Comparison of ENCODE assay signal across 19 cellular contexts in genomic region chr9:25917593-25918426, GRCh38.
A peak's percentile ranks its signal among the peaks of the same experiment; 100 is the strongest.
DNase-seq lines count a peak whose midpoint lies in the region; ATAC-seq and TF ChIP-seq lines count a peak whose summit lies in the region.
"Had no signal": no experiment of that assay in that cellular context is flagged by ENCODE, and none has a peak within 500 bp of the region (broad histone marks: within the 10 kb centered on the region; RNA-seq: fewer than 3 reads in every experiment).

No MANE protein-coding gene starts in this region.

- H3K9me2 ChIP-seq in SK-N-SH (no peaks in the 10 kb centered on the region), OCI-LY7 (ENCODE audit: insufficient read depth, low read length) (no peaks in the 10 kb centered on the region)

- ATAC-seq in stimulated activated naive CD8-positive, alpha-beta T cell treated with anti-CD3 and anti-CD28 coated beads, Interleukin-15, Interleukin-2, amounts not matched to agents 100 U/mL and 50 U/mL, for 24 hours = no peak

- H3K4me1 ChIP-seq in breast epithelium (no peaks in the 10 kb centered on the region), SK-N-SH (ENCODE audit: control insufficient read depth in 1 of 2, insufficient read depth in 2 of 2, low read depth in 1 of 2, low read length in 1 of 2) (peaks cover 0 to 12% of the 10 kb centered on the region in 2 experiments; a peak in 3 of 4 replicates), OCI-LY7 (ENCODE audit: insufficient read depth, low read length, poor library complexity, severe bottlenecking) (no peaks in the 10 kb centered on the region), colonic mucosa (no peaks in the 10 kb centered on the region)
- H3K4me1 ChIP-seq: Peyer's patch had no signal

- no peak for TF ChIP-seq RAD21 in SK-N-SH (IDR thresholded peaks at IDR 0.05; ENCODE audit: low read length)

- no peaks in the 10 kb centered on the region for H3K36me3 ChIP-seq in breast epithelium
- no peaks in the 10 kb centered on the region for H3K36me3 ChIP-seq in SK-N-SH (replicated peaks in 1 of 2; ENCODE audit: control insufficient read depth in 1 of 2, insufficient read depth in 2 of 2, low read length in 1 of 2)
- H3K36me3 ChIP-seq in OCI-LY7 (ENCODE audit: insufficient read depth, low read length) = no peaks in the 10 kb centered on the region
- H3K36me3 ChIP-seq in colonic mucosa = no peaks in the 10 kb centered on the region
- H3K36me3 ChIP-seq: Peyer's patch had no signal

- no peaks in the 10 kb centered on the region for H3K4me1 Mint-ChIP-seq in MCF 10A (ENCODE audit: insufficient read depth, unreplicated experiment)

- no peaks in the 10 kb centered on the region for H3K36me3 Mint-ChIP-seq in MCF 10A (ENCODE audit: insufficient read depth, unreplicated experiment)

- H3K9me3 Mint-ChIP-seq in MCF 10A (ENCODE audit: unreplicated experiment) = peaks cover 8% of the 10 kb centered on the region

- no peak overlapping the region for H2AFZ ChIP-seq in SK-N-SH (ENCODE audit: low read depth)
- H2AFZ ChIP-seq in OCI-LY7 (ENCODE audit: low read length) = no peak overlapping the region

- H3K27me3 ChIP-seq in breast epithelium (no peaks in the 10 kb centered on the region), SK-N-SH (ENCODE audit: insufficient read depth) (no peaks in the 10 kb centered on the region), colonic mucosa (no peaks in the 10 kb centered on the region)
- H3K27me3 ChIP-seq: Peyer's patch had no signal

- TF ChIP-seq EP300 in SK-N-SH (IDR thresholded peaks at IDR 0.05; ENCODE audit: borderline replicate concordance in 1 of 2, low read depth in 1 of 2, low read length in 1 of 2) = peak in 1 of 2 experiments; percentile 78; a peak in 2 of 4 replicates

- no peaks in the 10 kb centered on the region for H3K9me3 ChIP-seq in breast epithelium
- H3K9me3 ChIP-seq in SK-N-SH = no peaks in the 10 kb centered on the region
- H3K9me3 ChIP-seq in OCI-LY7 (ENCODE audit: low read length) = no peaks in the 10 kb centered on the region
- no peaks in the 10 kb centered on the region for H3K9me3 ChIP-seq in colonic mucosa
- H3K9me3 ChIP-seq: Peyer's patch had no signal

- CTCF ChIA-PET in MCF 10A (lab: Yijun Ruan, JAX) (interaction anchor here (0.7 kb wide), 1 partner anchor 26 kb away, joined by 3 read pairs; no protein-coding TSS in a partner anchor), SK-N-SH (lab: Yijun Ruan, JAX) (no interaction called here), OCI-LY7 (lab: Charles Lee; ENCODE audit: unreplicated experiment) (no interaction called here)

- H3K27ac ChIP-seq in breast epithelium = no peak overlapping the region
- H3K27ac ChIP-seq in SK-N-SH (ENCODE audit: low read depth in 2 of 2, low read length in 1 of 2) = peak overlapping the region in 1 of 2 experiments; percentile 70; a peak in 2 of 4 replicates
- no peak overlapping the region for H3K27ac ChIP-seq in OCI-LY7 (ENCODE audit: low read depth, low read length, poor library complexity, severe bottlenecking)
- no peak overlapping the region for H3K27ac ChIP-seq in colonic mucosa
- H3K27ac ChIP-seq: 22Rv1, HL-60, KMS-11, Peyer's patch had no signal

- WGBS in SK-N-SH (ENCODE audit: low lambda C conversion rate) = 55% methylated on average over 2 of the region's 2 CpGs

- BruUV-seq in MCF 10A (replicated peaks; lab: Mats Ljungman, UMichigan) (no TSS peak), OCI-LY7 (replicated peaks; lab: Mats Ljungman, UMichigan) (no TSS peak)

- no peak overlapping the region for H3K4me3 Mint-ChIP-seq in MCF 10A (ENCODE audit: unreplicated experiment)

- H4K20me1 ChIP-seq in SK-N-SH (ENCODE audit: insufficient read depth) (no peaks in the 10 kb centered on the region), OCI-LY7 (ENCODE audit: insufficient read depth, low read length) (no peaks in the 10 kb centered on the region)

- H3K27me3 Mint-ChIP-seq in MCF 10A (ENCODE audit: insufficient read depth, unreplicated experiment) = no peaks in the 10 kb centered on the region

- no peak overlapping the region for H3K27ac Mint-ChIP-seq in MCF 10A (ENCODE audit: low read depth, unreplicated experiment)

- no peaks in the 10 kb centered on the region for H3K79me2 ChIP-seq in SK-N-SH (ENCODE audit: insufficient read depth)
- H3K79me2 ChIP-seq in OCI-LY7 (ENCODE audit: insufficient read depth, low read depth, low read length) = no peaks in the 10 kb centered on the region

- TF ChIP-seq POLR2A in breast epithelium (IDR thresholded peaks at IDR 0.05) = no peak

- TF ChIP-seq CTCF in MCF 10A (IDR thresholded peaks at IDR 0.05; ENCODE audit: unreplicated experiment) (no peak), breast epithelium (IDR thresholded peaks at IDR 0.05) (no peak), SK-N-SH (IDR thresholded peaks at IDR 0.05) (no peak), fibroblast of the aortic adventitia (IDR thresholded peaks at IDR 0.05; ENCODE audit: insufficient read depth, low read length) (no peak), OCI-LY7 (conservative IDR thresholded peaks at IDR 0.05; ENCODE audit: low read length) (no peak), colonic mucosa (IDR thresholded peaks at IDR 0.05) (no peak)

- POLR2A ChIA-PET in MCF 10A (lab: Yijun Ruan, JAX) (interaction anchor here (1.5 kb wide), 1 partner anchor 14 kb away, joined by 4 read pairs; no protein-coding TSS in a partner anchor), SK-N-SH (lab: Yijun Ruan, JAX) (no interaction called here), OCI-LY7 (lab: Charles Lee) (interaction anchor here (0.5 kb wide), 2 partner anchors 122 to 228 kb away, joined by 3 read pairs; no protein-coding TSS in a partner anchor)

- DNase-seq in MCF 10A (ENCODE audit: unreplicated experiment) (peak; percentile 17), breast epithelium (ENCODE audit: low spot score in 2 of 2) (no peak), SK-N-SH (no peak), fibroblast of the aortic adventitia (ENCODE audit: low read depth) (peak; percentile 2), iPS-NIHi11 (ENCODE audit: low spot score) (no peak), OCI-LY7 (ENCODE audit: low spot score) (no peak), colonic mucosa (no peak)
- DNase-seq in stimulated activated naive CD8-positive, alpha-beta T cell treated with anti-CD3 and anti-CD28 coated beads, Interleukin-15, Interleukin-2, amounts not matched to agents 100 U/mL and 50 U/mL, for 24 hours = no peak
- DNase-seq: C1 segment of cervical spinal cord, NCI-H1417, NCI-H1930, NCI-H2171, NCI-H446 treated with DMSO at 0.1 percent for 48 hours, NCI-H82, Peyer's patch, SHP77 treated with DMSO at 0.1 percent for 48 hours had no signal

- H3F3A ChIP-seq in SK-N-SH (replicated peaks; ENCODE audit: insufficient read depth) = peaks cover 16% of the 10 kb centered on the region

- H3K4me2 ChIP-seq in SK-N-SH (no peak overlapping the region), OCI-LY7 (ENCODE audit: low read length) (no peak overlapping the region)
- H3K4me2 ChIP-seq: KMS-11 had no signal

- H3K9ac ChIP-seq in SK-N-SH (no peak overlapping the region), colonic mucosa (ENCODE audit: low read depth in 2 of 2, low read length in 2 of 2) (no peak overlapping the region)
- H3K9ac ChIP-seq: KMS-11 had no signal

- intact Hi-C loops in MCF 10A (cut with micrococcal nuclease) = no loop called here
- intact Hi-C loops in breast epithelium (cut with DNase I; ENCODE audit: low total_unique reads) = no loop called here
- intact Hi-C loops in OCI-LY7 (cut with micrococcal nuclease; ENCODE audit: unreplicated experiment) = no loop called here
- intact Hi-C loops in colonic mucosa (cut with DNase I) = no loop called here

- H3K4me3 ChIP-seq in breast epithelium (no peak overlapping the region), SK-N-SH (ENCODE audit: low read depth in 2 of 2, low read length in 1 of 2) (no peak overlapping the region), fibroblast of the aortic adventitia (ENCODE audit: low read depth, low read length) (no peak overlapping the region), OCI-LY7 (ENCODE audit: low read depth, low read length, poor library complexity, severe bottlenecking) (no peak overlapping the region), colonic mucosa (no peak overlapping the region)
- H3K4me3 ChIP-seq: Peyer's patch had no signal

TF ChIP-seq in SK-N-SH, 30 proteins besides CTCF, POLR2A, EP300 and RAD21 (continues in another document):
- TF ChIP-seq SIN3A (IDR thresholded peaks at IDR 0.05; ENCODE audit: borderline replicate concordance, low read depth, low read length) (no peak), FOSL2 (IDR thresholded peaks at IDR 0.05; ENCODE audit: borderline replicate concordance, low read depth) (peak; percentile 52; the same call in 1 of the 2 replicates), FOXJ3 (CRISPR knock-in tag; IDR thresholded peaks at IDR 0.05) (no peak), MAX (IDR thresholded peaks at IDR 0.05; ENCODE audit: low read depth) (no peak), SMC3 (IDR thresholded peaks at IDR 0.05; ENCODE audit: low read depth, low read length) (no peak), USF1 (IDR thresholded peaks at IDR 0.05; ENCODE audit: borderline replicate concordance, low read depth) (no peak), RFX5 (IDR thresholded peaks at IDR 0.05; ENCODE audit: low read length) (no peak), GABPA (IDR thresholded peaks at IDR 0.05; ENCODE audit: low read depth) (no peak), GATA2 (CRISPR knock-in tag; IDR thresholded peaks at IDR 0.05) (no peak), TEAD4 (IDR thresholded peaks at IDR 0.05; ENCODE audit: borderline replicate concordance, insufficient read depth) (peak; percentile 58; the same call in 1 of the 2 replicates), MEF2A (IDR thresholded peaks at IDR 0.05; ENCODE audit: borderline replicate concordance, low read depth) (peak; percentile 77; the same call in 1 of the 2 replicates), FOXM1 (IDR thresholded peaks at IDR 0.05; ENCODE audit: low read depth) (no peak)
- TF ChIP-seq, protein P1, sequence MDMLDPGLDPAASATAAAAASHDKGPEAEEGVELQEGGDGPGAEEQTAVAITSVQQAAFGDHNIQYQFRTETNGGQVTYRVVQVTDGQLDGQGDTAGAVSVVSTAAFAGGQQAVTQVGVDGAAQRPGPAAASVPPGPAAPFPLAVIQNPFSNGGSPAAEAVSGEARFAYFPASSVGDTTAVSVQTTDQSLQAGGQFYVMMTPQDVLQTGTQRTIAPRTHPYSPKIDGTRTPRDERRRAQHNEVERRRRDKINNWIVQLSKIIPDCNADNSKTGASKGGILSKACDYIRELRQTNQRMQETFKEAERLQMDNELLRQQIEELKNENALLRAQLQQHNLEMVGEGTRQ (IDR thresholded peaks at IDR 0.05; ENCODE audit: borderline replicate concordance, low read depth, low read length) = no peak

Comparison
In these comparisons a context has a peak if more than half of its experiments do, and no peak if none do; other contexts are left out.
1. DNase-seq: peak in MCF 10A (single experiment) and fibroblast of the aortic adventitia (single experiment); none in breast epithelium (0 of 2), SK-N-SH (single experiment), iPS-NIHi11 (single experiment), OCI-LY7 (single experiment), stimulated activated naive CD8-positive, alpha-beta T cell treated with anti-CD3 and anti-CD28 coated beads, Interleukin-15, Interleukin-2, amounts not matched to agents 100 U/mL and 50 U/mL, for 24 hours (single experiment) and colonic mucosa (single experiment).